ENCODE assay signal across 8 cellular contexts in the genomic region with DNA sequence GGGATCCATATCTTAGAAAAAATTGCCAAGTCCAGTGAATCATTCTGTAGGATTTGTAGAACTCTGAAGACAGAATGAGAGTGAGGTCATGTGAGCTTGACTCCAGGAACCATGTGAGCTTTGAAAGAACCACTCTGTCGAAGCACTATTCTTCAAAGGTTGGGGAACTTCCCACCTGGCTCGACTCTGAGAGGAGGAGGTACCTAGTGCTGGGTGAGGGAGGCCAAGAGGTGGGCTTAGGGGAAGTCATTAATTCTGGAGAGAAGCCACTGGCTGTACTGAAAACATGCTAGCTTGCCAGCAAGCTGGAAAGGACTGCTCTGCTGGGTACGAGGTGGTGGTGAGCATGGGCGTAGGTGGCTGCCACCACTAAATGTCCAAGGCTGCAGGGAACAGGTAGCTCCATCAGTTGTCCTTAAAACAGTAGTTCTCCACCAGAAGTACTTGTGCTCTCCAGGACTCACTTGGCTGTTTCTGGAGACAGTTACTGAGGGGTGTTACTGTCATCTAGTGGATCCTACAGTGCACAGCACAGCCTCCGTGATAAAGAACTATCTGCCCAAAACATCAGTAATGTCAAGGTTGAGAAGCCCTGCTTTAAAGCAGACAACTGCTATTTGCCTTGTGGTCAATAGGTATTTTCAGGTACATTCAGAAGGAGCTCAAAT. TPM values are rescaled to one million over a fixed set of nuclear protein-coding genes. Genes with fewer than 3 reads are reported as not detected.
DNase-seq lines count a peak whose midpoint lies in the region; ATAC-seq and TF ChIP-seq lines count a peak whose summit lies in the region.

No MANE protein-coding gene starts in this region.

- H3K27me3 Mint-ChIP-seq in activated T-helper 2 cell treated with anti-CD3 and anti-CD28 coated beads, Interferon-gamma antibody, Interleukin-2, Interleukin-4, amounts not matched to agents 10 μg/mL and 5 μg/mL and 100 μg/mL, durations not matched to agents 14 hours and 24 hours and 36 hours (ENCODE audit: low read depth), result peaks cover 17% of the 10 kb centered on the region

- ATAC-seq in body of pancreas (peak; percentile 24), GM18858 (IDR thresholded peaks at IDR 0.05; ENCODE audit: unreplicated experiment) (no peak)

- no peaks in the 10 kb centered on the region for H3K9me2 ChIP-seq in MM.1S (replicated peaks; ENCODE audit: insufficient read depth, low read length)

- no peak for TF ChIP-seq POLR2A in body of pancreas (IDR thresholded peaks at IDR 0.05)

- no peak overlapping the region for H3K4me3 Mint-ChIP-seq in activated T-helper 2 cell treated with anti-CD3 and anti-CD28 coated beads, Interferon-gamma antibody, Interleukin-2, Interleukin-4, amounts not matched to agents 10 μg/mL and 5 μg/mL and 100 μg/mL, durations not matched to agents 14 hours and 24 hours and 36 hours (ENCODE audit: low read depth)

- H3K27me3 ChIP-seq in MM.1S (replicated peaks; ENCODE audit: insufficient read depth, low read length) (no peaks in the 10 kb centered on the region), body of pancreas (no peaks in the 10 kb centered on the region)

- intact Hi-C loops in body of pancreas (cut with DNase I), result no loop called here
- intact Hi-C loops in activated T-helper 2 cell treated with anti-CD3 and anti-CD28 coated beads, Interferon-gamma antibody, Interleukin-2, Interleukin-4, amounts not matched to agents 10 μg/mL and 5 μg/mL and 100 μg/mL, durations not matched to agents 14 hours and 24 hours and 36 hours (cut with micrococcal nuclease), result loop anchor here (10.0 kb wide), 1 partner anchor 562 kb away; a partner anchor contains a TSS

- H3K4me1 Mint-ChIP-seq in activated T-helper 2 cell treated with anti-CD3 and anti-CD28 coated beads, Interferon-gamma antibody, Interleukin-2, Interleukin-4, amounts not matched to agents 10 μg/mL and 5 μg/mL and 100 μg/mL, durations not matched to agents 14 hours and 24 hours and 36 hours (ENCODE audit: low read depth), result peaks cover 34% of the 10 kb centered on the region

- no peak overlapping the region for H2AFZ ChIP-seq in MM.1S (ENCODE audit: low read length)

- H3K4me1 ChIP-seq in MM.1S (ENCODE audit: low read length) (no peaks in the 10 kb centered on the region), body of pancreas (no peaks in the 10 kb centered on the region)

- TF ChIP-seq CTCF in MM.1S (IDR thresholded peaks at IDR 0.05; ENCODE audit: low read length) (peak; percentile 40), body of pancreas (IDR thresholded peaks at IDR 0.05) (peak in 3 of 7 experiments; percentile 22 to 31 (median 26))

- H3K4me2 ChIP-seq in MM.1S (ENCODE audit: low read depth, low read length), result no peak overlapping the region

- no peaks in the 10 kb centered on the region for H3F3A ChIP-seq in MM.1S (ENCODE audit: insufficient read depth, low read length)

- H3K4me3 ChIP-seq in MM.1S (ENCODE audit: low read length) (no peak overlapping the region), body of pancreas (no peak overlapping the region)

- whole genome bisulfite sequencing in body of pancreas, 2 donors, result 62 to 63% methylated on average over 5 of the region's 5 CpGs

- no peaks in the 10 kb centered on the region for H4K20me1 ChIP-seq in MM.1S (ENCODE audit: insufficient read depth, low read length)

- peak; percentile 40 for DNase-seq in activated T-cell treated with anti-CD3 and anti-CD28 coated beads, Interleukin-2, amount 50 U/mL, for 1 hour
- DNase-seq in activated T-cell treated with anti-CD3 and anti-CD28 coated beads, Interleukin-2, amount 50 U/mL, for 48 hours, result no peak
- DNase-seq in MM.1S (peak; percentile 12), body of pancreas (no peak), medulla oblongata (ENCODE audit: extremely low spot score) (peak; percentile 85)
- no peak for DNase-seq in activated T-helper 2 cell treated with anti-CD3 and anti-CD28 coated beads, Interferon-gamma antibody, Interleukin-2, Interleukin-4, amounts not matched to agents 10 μg/mL and 5 μg/mL and 100 μg/mL, durations not matched to agents 14 hours and 24 hours and 36 hours (ENCODE audit: low spot score)
- no peak for DNase-seq in effector CD8-positive, alpha-beta T cell (lab: John Stamatoyannopoulos, UW)

- H3K9me3 ChIP-seq in MM.1S (replicated peaks; ENCODE audit: insufficient read depth, low read length) (no peaks in the 10 kb centered on the region), body of pancreas (no peaks in the 10 kb centered on the region)

- H3K27ac ChIP-seq in MM.1S (ENCODE audit: low read length), result no peak overlapping the region
- no peak overlapping the region for H3K27ac ChIP-seq in body of pancreas

- H3K27ac Mint-ChIP-seq in activated T-helper 2 cell treated with anti-CD3 and anti-CD28 coated beads, Interferon-gamma antibody, Interleukin-2, Interleukin-4, amounts not matched to agents 10 μg/mL and 5 μg/mL and 100 μg/mL, durations not matched to agents 14 hours and 24 hours and 36 hours, result no peak overlapping the region

- H3K36me3 Mint-ChIP-seq in activated T-helper 2 cell treated with anti-CD3 and anti-CD28 coated beads, Interferon-gamma antibody, Interleukin-2, Interleukin-4, amounts not matched to agents 10 μg/mL and 5 μg/mL and 100 μg/mL, durations not matched to agents 14 hours and 24 hours and 36 hours (ENCODE audit: low read depth), result peaks cover 54% of the 10 kb centered on the region

- no peak overlapping the region for H3K9ac ChIP-seq in MM.1S (ENCODE audit: low read length)

- peaks cover 11% of the 10 kb centered on the region for H3K9me3 Mint-ChIP-seq in activated T-helper 2 cell treated with anti-CD3 and anti-CD28 coated beads, Interferon-gamma antibody, Interleukin-2, Interleukin-4, amounts not matched to agents 10 μg/mL and 5 μg/mL and 100 μg/mL, durations not matched to agents 14 hours and 24 hours and 36 hours

- H3K79me2 ChIP-seq in MM.1S (ENCODE audit: low read length), result no peaks in the 10 kb centered on the region

- H3K36me3 ChIP-seq in MM.1S (replicated peaks; ENCODE audit: insufficient read depth, low read length), result no peaks in the 10 kb centered on the region
- H3K36me3 ChIP-seq in body of pancreas (replicated peaks in 1 of 2; ENCODE audit: insufficient read depth in 1 of 2, low read depth in 2 of 2), result peaks cover 7 to 12% of the 10 kb centered on the region in 2 donors

RNA-seq across cellular contexts. Expression of a gene that starts 34.7 kb away (rescaled TPM):
- 10 to 100 TPM; 12.2 to 14.8 TPM for total RNA-seq in body of pancreas
- total RNA-seq in activated T-helper 2 cell treated with anti-CD3 and anti-CD28 coated beads, Interferon-gamma antibody, Interleukin-2, Interleukin-4, amounts not matched to agents 10 μg/mL and 5 μg/mL and 100 μg/mL, durations not matched to agents 14 hours and 24 hours and 36 hours, result 21.5 and 23.6 TPM in 2 replicates

Comparison
In these comparisons a context has a peak if more than half of its experiments do, and no peak if none do; other contexts are left out.
1. DNase-seq: peak in activated T-cell treated with anti-CD3 and anti-CD28 coated beads, Interleukin-2, amount 50 U/mL, for 1 hour (single experiment), MM.1S (single experiment) and medulla oblongata (single experiment); none in activated T-cell treated with anti-CD3 and anti-CD28 coated beads, Interleukin-2, amount 50 U/mL, for 48 hours (0 of 2), body of pancreas (0 of 4), activated T-helper 2 cell treated with anti-CD3 and anti-CD28 coated beads, Interferon-gamma antibody, Interleukin-2, Interleukin-4, amounts not matched to agents 10 μg/mL and 5 μg/mL and 100 μg/mL, durations not matched to agents 14 hours and 24 hours and 36 hours (single experiment) and effector CD8-positive, alpha-beta T cell (single experiment).